Comparison of ENCODE assay signal across 1 cellular context in the genomic region with DNA sequence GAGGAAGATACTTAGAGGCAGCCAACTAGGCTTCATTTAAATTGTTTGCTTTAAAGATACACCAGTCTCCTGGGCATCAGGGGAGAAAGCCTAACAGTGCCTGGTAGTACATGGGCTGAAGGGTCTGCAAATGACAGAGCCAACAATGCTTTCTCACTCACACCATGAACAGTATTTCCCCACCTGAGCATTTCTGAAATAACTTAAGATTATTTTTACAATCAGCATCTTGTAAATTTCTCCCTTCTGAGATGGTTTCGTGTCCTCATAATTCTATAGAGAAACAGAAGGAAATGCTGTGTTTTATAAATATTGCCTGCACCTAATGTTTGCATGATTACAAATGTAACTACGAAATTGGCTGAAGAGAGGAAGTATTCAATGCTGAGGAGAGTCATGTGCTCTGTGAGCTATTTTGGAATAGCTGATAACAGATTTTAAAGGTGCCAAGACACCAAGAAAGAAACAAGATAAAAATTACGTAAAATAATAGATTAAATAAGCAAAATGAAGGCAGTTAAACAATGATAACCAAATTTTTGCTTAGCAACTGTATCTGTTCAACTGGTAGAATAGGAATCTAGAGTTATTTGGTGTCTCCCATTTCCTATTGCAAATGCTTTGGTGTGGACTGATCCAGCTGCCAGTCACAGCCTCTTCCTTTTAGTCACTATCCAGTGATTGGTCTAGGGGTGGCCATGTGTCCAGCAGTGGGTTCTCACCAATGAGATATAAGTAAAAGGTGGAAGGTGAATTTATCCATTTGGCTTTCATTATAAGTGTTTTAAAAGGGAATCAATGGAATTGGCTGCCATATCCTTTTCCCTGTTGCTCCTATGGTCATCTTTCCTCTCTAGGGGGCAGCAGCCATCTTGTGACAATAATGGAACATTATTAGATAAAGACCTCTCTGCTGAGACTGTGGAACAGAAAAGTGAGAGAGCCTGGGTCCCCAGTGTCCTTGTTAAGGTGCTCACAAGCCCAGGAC.
A peak's percentile ranks its signal among the peaks of the same experiment; 100 is the strongest.
TF ChIP-seq lines count a peak whose summit lies in the region.

No MANE protein-coding gene starts in this region.

TF ChIP-seq in K562, 482 proteins besides CTCF, POLR2A, EP300 and RAD21 (continued from another document and continues in another):
- TF ChIP-seq, protein P1, sequence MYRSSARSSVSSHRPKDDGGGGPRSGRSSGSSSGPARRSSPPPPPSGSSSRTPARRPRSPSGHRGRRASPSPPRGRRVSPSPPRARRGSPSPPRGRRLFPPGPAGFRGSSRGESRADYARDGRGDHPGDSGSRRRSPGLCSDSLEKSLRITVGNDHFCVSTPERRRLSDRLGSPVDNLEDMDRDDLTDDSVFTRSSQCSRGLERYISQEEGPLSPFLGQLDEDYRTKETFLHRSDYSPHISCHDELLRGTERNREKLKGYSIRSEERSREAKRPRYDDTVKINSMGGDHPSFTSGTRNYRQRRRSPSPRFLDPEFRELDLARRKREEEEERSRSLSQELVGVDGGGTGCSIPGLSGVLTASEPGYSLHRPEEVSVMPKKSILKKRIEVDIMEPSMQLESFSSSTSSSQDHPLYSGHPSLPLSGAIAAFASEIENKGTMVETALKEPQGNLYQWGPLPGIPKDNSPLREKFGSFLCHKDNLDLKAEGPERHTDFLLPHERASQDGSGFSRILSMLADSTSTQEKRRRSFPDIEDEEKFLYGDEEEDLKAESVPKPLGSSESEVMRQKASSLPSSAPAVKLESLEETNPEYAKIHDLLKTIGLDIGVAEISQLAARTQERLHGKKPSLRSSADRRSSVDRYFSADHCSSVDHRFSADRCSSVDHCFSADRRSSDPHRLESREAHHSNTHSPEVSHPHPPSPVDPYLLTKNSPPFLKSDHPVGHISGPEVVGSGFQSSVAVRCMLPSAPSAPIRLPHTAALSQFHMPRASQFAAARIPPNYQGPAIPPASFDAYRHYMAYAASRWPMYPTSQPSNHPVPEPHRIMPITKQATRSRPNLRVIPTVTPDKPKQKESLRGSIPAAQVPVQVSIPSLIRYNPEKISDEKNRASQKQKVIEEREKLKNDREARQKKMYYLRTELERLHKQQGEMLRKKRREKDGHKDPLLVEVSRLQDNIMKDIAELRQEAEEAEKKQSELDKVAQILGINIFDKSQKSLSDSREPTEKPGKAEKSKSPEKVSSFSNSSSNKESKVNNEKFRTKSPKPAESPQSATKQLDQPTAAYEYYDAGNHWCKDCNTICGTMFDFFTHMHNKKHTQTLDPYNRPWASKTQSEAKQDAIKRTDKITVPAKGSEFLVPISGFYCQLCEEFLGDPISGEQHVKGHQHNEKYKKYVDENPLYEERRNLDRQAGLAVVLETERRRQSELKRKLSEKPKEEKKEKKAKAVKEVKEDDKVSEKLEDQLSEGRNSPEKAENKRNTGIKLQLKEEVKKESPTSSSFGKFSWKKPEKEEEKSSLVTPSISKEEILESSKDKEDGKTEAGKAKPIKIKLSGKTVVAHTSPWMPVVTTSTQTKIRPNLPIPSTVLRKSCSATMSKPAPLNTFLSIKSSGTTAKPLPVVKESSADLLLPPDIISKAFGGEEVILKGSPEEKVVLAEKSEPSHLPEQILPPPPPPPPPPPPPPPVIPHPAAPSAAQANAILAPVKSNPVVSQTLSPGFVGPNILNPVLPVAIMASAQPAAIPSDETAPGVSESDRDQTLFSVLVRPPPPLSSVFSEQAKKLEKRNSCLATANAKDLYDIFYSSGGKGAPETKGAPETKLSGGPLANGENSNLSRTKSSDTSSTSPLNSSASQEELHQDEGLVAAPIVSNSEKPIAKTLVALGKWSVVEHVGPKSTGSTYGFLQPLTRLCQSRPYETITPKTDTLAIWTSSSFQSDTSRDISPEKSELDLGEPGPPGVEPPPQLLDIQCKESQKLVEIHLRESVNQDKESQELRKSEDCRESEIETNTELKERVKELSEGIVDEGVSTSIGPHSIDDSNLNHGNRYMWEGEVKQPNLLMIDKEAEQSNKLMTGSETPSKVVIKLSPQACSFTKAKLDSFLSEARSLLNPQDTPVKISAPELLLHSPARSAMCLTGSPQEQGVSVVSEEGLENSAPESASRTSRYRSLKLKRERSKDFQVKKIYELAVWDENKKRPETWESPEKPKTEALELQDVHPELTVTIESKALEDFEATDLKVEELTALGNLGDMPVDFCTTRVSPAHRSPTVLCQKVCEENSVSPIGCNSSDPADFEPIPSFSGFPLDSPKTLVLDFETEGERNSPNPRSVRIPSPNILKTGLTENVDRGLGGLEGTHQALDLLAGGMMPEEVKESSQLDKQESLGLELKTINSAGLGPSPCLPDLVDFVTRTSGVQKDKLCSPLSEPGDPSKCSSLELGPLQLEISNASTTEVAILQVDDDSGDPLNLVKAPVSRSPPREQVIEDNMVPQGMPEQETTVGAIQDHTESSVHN (IDR thresholded peaks at IDR 0.05; ENCODE audit: borderline replicate concordance in 1 of 2, low read depth in 1 of 2) = no peak
- TF ChIP-seq ZNF12 (CRISPR knock-in tag; IDR thresholded peaks at IDR 0.05) (no peak), TCFL5 (CRISPR knock-in tag; conservative IDR thresholded peaks at IDR 0.05) (no peak), KAT2B (IDR thresholded peaks at IDR 0.05; ENCODE audit: low read depth, low read length) (no peak), POU5F1 (IDR thresholded peaks at IDR 0.05; ENCODE audit: borderline replicate concordance, low read depth, low read length, partially characterized antibody) (no peak), BDP1 (IDR thresholded peaks at IDR 0.05; ENCODE audit: insufficient read depth, insufficient read length) (no peak), ZNF165 (CRISPR knock-in tag; IDR thresholded peaks at IDR 0.05; ENCODE audit: borderline replicate concordance) (no peak), ZNF589 (CRISPR knock-in tag; IDR thresholded peaks at IDR 0.05; ENCODE audit: low read depth) (no peak), PML (IDR thresholded peaks at IDR 0.05; ENCODE audit: low read length) (no peak), CC2D1A (IDR thresholded peaks at IDR 0.05) (peak; percentile 66), TEAD4 (IDR thresholded peaks at IDR 0.05; ENCODE audit: low read length) (peak; percentile 28; the same call in 1 of the 2 replicates), TEAD4 (CRISPR knock-in tag; IDR thresholded peaks at IDR 0.05; ENCODE audit: borderline replicate concordance) (no peak), TCF7 (IDR thresholded peaks at IDR 0.05; ENCODE audit: borderline replicate concordance) (no peak), GTF2E2 (tag; IDR thresholded peaks at IDR 0.05) (peak; percentile 85), ZNF311 (CRISPR knock-in tag; IDR thresholded peaks at IDR 0.05) (no peak), KDM2B (CRISPR knock-in tag; IDR thresholded peaks at IDR 0.05) (no peak), RBM15 (IDR thresholded peaks at IDR 0.05; ENCODE audit: insufficient read depth, low read length) (no peak), NFXL1 (CRISPR knock-in tag; IDR thresholded peaks at IDR 0.05) (0 out of 2 replicates have a peak, but pooled peaks have one; percentile 20), SLC30A9 (CRISPR knock-in tag; IDR thresholded peaks at IDR 0.05) (no peak), CCNT2 (IDR thresholded peaks at IDR 0.05; ENCODE audit: borderline replicate concordance, extremely low read depth, insufficient read length, low read depth, low read length) (no peak)
- TF ChIP-seq, protein P2, sequence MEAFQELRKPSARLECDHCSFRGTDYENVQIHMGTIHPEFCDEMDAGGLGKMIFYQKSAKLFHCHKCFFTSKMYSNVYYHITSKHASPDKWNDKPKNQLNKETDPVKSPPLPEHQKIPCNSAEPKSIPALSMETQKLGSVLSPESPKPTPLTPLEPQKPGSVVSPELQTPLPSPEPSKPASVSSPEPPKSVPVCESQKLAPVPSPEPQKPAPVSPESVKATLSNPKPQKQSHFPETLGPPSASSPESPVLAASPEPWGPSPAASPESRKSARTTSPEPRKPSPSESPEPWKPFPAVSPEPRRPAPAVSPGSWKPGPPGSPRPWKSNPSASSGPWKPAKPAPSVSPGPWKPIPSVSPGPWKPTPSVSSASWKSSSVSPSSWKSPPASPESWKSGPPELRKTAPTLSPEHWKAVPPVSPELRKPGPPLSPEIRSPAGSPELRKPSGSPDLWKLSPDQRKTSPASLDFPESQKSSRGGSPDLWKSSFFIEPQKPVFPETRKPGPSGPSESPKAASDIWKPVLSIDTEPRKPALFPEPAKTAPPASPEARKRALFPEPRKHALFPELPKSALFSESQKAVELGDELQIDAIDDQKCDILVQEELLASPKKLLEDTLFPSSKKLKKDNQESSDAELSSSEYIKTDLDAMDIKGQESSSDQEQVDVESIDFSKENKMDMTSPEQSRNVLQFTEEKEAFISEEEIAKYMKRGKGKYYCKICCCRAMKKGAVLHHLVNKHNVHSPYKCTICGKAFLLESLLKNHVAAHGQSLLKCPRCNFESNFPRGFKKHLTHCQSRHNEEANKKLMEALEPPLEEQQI (IDR thresholded peaks at IDR 0.05) = peak; percentile 72
- TF ChIP-seq, protein P3, sequence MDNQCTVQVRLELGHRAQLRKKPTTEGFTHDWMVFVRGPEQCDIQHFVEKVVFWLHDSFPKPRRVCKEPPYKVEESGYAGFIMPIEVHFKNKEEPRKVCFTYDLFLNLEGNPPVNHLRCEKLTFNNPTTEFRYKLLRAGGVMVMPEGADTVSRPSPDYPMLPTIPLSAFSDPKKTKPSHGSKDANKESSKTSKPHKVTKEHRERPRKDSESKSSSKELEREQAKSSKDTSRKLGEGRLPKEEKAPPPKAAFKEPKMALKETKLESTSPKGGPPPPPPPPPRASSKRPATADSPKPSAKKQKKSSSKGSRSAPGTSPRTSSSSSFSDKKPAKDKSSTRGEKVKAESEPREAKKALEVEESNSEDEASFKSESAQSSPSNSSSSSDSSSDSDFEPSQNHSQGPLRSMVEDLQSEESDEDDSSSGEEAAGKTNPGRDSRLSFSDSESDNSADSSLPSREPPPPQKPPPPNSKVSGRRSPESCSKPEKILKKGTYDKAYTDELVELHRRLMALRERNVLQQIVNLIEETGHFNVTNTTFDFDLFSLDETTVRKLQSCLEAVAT (IDR thresholded peaks at IDR 0.05) = no peak
- TF ChIP-seq, protein P4, sequence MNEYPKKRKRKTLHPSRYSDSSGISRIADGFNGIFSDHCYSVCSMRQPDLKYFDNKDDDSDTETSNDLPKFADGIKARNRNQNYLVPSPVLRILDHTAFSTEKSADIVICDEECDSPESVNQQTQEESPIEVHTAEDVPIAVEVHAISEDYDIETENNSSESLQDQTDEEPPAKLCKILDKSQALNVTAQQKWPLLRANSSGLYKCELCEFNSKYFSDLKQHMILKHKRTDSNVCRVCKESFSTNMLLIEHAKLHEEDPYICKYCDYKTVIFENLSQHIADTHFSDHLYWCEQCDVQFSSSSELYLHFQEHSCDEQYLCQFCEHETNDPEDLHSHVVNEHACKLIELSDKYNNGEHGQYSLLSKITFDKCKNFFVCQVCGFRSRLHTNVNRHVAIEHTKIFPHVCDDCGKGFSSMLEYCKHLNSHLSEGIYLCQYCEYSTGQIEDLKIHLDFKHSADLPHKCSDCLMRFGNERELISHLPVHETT (CRISPR knock-in tag; conservative IDR thresholded peaks at IDR 0.05 in 1 of 2, IDR thresholded peaks at IDR 0.05 in 1 of 2) = no peak; a peak in 1 of 4 replicates
- TF ChIP-seq, protein P5, sequence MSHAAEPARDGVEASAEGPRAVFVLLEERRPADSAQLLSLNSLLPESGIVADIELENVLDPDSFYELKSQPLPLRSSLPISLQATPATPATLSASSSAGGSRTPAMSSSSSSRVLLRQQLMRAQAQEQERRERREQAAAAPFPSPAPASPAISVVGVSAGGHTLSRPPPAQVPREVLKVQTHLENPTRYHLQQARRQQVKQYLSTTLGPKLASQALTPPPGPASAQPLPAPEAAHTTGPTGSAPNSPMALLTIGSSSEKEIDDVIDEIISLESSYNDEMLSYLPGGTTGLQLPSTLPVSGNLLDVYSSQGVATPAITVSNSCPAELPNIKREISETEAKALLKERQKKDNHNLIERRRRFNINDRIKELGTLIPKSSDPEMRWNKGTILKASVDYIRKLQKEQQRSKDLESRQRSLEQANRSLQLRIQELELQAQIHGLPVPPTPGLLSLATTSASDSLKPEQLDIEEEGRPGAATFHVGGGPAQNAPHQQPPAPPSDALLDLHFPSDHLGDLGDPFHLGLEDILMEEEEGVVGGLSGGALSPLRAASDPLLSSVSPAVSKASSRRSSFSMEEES (CRISPR knock-in tag; IDR thresholded peaks at IDR 0.05) = no peak
- TF ChIP-seq, protein P6, sequence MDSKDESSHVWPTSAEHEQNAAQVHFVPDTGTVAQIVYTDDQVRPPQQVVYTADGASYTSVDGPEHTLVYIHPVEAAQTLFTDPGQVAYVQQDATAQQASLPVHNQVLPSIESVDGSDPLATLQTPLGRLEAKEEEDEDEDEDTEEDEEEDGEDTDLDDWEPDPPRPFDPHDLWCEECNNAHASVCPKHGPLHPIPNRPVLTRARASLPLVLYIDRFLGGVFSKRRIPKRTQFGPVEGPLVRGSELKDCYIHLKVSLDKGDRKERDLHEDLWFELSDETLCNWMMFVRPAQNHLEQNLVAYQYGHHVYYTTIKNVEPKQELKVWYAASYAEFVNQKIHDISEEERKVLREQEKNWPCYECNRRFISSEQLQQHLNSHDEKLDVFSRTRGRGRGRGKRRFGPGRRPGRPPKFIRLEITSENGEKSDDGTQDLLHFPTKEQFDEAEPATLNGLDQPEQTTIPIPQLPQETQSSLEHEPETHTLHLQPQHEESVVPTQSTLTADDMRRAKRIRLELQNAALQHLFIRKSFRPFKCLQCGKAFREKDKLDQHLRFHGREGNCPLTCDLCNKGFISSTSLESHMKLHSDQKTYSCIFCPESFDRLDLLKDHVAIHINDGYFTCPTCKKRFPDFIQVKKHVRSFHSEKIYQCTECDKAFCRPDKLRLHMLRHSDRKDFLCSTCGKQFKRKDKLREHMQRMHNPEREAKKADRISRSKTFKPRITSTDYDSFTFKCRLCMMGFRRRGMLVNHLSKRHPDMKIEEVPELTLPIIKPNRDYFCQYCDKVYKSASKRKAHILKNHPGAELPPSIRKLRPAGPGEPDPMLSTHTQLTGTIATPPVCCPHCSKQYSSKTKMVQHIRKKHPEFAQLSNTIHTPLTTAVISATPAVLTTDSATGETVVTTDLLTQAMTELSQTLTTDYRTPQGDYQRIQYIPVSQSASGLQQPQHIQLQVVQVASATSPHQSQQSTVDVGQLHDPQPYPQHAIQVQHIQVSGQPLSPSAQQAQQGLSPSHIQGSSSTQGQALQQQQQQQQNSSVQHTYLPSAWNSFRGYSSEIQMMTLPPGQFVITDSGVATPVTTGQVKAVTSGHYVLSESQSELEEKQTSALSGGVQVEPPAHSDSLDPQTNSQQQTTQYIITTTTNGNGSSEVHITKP (IDR thresholded peaks at IDR 0.05; ENCODE audit: partially characterized antibody) = peak; percentile 95
- TF ChIP-seq, protein P7, sequence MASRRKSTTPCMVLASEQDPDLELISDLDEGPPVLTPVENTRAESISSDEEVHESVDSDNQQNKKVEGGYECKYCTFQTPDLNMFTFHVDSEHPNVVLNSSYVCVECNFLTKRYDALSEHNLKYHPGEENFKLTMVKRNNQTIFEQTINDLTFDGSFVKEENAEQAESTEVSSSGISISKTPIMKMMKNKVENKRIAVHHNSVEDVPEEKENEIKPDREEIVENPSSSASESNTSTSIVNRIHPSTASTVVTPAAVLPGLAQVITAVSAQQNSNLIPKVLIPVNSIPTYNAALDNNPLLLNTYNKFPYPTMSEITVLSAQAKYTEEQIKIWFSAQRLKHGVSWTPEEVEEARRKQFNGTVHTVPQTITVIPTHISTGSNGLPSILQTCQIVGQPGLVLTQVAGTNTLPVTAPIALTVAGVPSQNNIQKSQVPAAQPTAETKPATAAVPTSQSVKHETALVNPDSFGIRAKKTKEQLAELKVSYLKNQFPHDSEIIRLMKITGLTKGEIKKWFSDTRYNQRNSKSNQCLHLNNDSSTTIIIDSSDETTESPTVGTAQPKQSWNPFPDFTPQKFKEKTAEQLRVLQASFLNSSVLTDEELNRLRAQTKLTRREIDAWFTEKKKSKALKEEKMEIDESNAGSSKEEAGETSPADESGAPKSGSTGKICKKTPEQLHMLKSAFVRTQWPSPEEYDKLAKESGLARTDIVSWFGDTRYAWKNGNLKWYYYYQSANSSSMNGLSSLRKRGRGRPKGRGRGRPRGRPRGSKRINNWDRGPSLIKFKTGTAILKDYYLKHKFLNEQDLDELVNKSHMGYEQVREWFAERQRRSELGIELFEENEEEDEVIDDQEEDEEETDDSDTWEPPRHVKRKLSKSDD (conservative IDR thresholded peaks at IDR 0.05; ENCODE audit: low read length) = no peak
